ENCODE assay signal across 19 cellular contexts in the genomic region with DNA sequence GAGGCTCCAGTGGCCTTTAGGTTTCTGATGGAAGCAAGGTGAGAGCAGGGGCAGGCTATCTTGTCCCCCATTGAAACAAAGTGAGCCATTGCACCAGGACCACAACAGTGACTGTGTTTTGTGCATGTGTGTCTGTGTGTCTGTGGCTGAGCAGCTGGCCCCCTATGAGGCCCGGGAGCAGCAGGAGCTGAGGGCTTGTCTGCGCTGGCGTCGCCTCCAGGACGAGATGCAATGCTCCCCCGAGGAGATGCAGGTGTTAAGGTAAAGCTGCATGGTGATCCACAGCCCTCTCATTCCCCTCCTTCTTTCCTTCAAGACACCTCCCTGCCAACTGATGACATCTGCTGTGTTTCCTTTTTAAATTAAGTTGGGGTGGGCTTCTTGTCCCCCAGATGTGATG.
A peak's percentile ranks its signal among the peaks of the same experiment; 100 is the strongest.
DNase-seq lines count a peak whose midpoint lies in the region; ATAC-seq and TF ChIP-seq lines count a peak whose summit lies in the region.
"Had no signal": no experiment of that assay in that cellular context is flagged by ENCODE, and none has a peak within 500 bp of the region (broad histone marks: within the 10 kb centered on the region; RNA-seq: fewer than 3 reads in every experiment).

No MANE protein-coding gene starts in this region.

- H3K4me3 Mint-ChIP-seq in nephron progenitor cell, result no peak overlapping the region
- H3K4me3 Mint-ChIP-seq: activated naive CD8-positive, alpha-beta T cell treated with anti-CD3 and anti-CD28 coated beads, Interleukin-2, amount 10 ng/mL, durations not matched to agents 7 days and 5 days had no signal

- intact Hi-C loops in heart right ventricle (cut with DNase I) (no loop called here), left ventricle myocardium superior (cut with micrococcal nuclease) (no loop called here), dorsolateral prefrontal cortex (cut with DNase I) (no loop called here)

- WGBS in heart right ventricle, 2 donors, result 85 to 88% methylated on average over 6 of the region's 6 CpGs

- H3K27ac Mint-ChIP-seq in nephron progenitor cell, result peak overlapping the region; percentile 6
- H3K27ac Mint-ChIP-seq: activated naive CD8-positive, alpha-beta T cell treated with anti-CD3 and anti-CD28 coated beads, Interleukin-2, amount 10 ng/mL, durations not matched to agents 7 days and 5 days had no signal

- H3K27ac ChIP-seq in heart right ventricle, result peak overlapping the region in 6 of 10 donors; percentile 58 to 82 (median 72)
- H3K27ac ChIP-seq in dorsolateral prefrontal cortex, result peak overlapping the region in 47 of 59 donors; percentile 3 to 80 (median 61)
- H3K27ac ChIP-seq: spleen had no signal

- no peak for DNase-seq in heart right ventricle
- DNase-seq in left ventricle myocardium superior, result no peak
- DNase-seq in dorsolateral prefrontal cortex, result no peak
- no peak for DNase-seq in nephron progenitor cell
- DNase-seq in SKM-1 treated with dmso at 0.1 percent for 144 hours (lab: John Stamatoyannopoulos, UW; ENCODE audit: unreplicated experiment), result no peak
- DNase-seq in SHP77 (lab: John Stamatoyannopoulos, UW), result no peak
- DNase-seq in HuH-7 (ENCODE audit: low spot score), result no peak
- DNase-seq: activated CD4-positive, alpha-beta T cell treated with anti-CD3 and anti-CD28 coated beads for 48 hours; activated naive CD8-positive, alpha-beta T cell treated with anti-CD3 and anti-CD28 coated beads, Interleukin-2, amount 10 ng/mL, durations not matched to agents 7 days and 5 days; NCI-H1092; NCI-H2081; NCI-H524 treated with DMSO at 0.1 percent for 48 hours; spleen; stimulated activated CD4-positive, alpha-beta T cell treated with anti-CD3 and anti-CD28 coated beads, Interleukin-4, amount 100 ng/mL, for 4 hours; T-helper 1 cell had no signal

- no peaks in the 10 kb centered on the region for H3K9me3 ChIP-seq in heart right ventricle
- H3K9me3 ChIP-seq: gastroesophageal sphincter, spleen had no signal

- no peaks in the 10 kb centered on the region for H3K27me3 ChIP-seq in heart right ventricle
- no peaks in the 10 kb centered on the region for H3K27me3 ChIP-seq in dorsolateral prefrontal cortex
- H3K27me3 ChIP-seq: gastroesophageal sphincter, spleen had no signal

- no peaks in the 10 kb centered on the region for H3K9me3 Mint-ChIP-seq in nephron progenitor cell
- H3K9me3 Mint-ChIP-seq: activated naive CD8-positive, alpha-beta T cell treated with anti-CD3 and anti-CD28 coated beads, Interleukin-2, amount 10 ng/mL, durations not matched to agents 7 days and 5 days; brain had no signal

- ATAC-seq in heart right ventricle (no peak), left ventricle myocardium superior (no peak), GM21737 (IDR thresholded peaks at IDR 0.05; ENCODE audit: unreplicated experiment) (no peak)
- ATAC-seq: gastroesophageal sphincter, Right ventricle myocardium inferior had no signal

- peaks cover 0 to 7% (median 0%) of the 10 kb centered on the region in 9 donors for H3K36me3 ChIP-seq in heart right ventricle
- H3K36me3 ChIP-seq: gastroesophageal sphincter had no signal

- no peaks in the 10 kb centered on the region for H3K27me3 Mint-ChIP-seq in nephron progenitor cell (ENCODE audit: low read depth, poor library complexity)

- TF ChIP-seq CTCF in heart right ventricle (IDR thresholded peaks at IDR 0.05) (no peak), dorsolateral prefrontal cortex (IDR thresholded peaks at IDR 0.05 in 54 of 56, conservative IDR thresholded peaks at IDR 0.05 in 2 of 56; ENCODE audit: low read depth in 1 of 56, partially characterized antibody in 56 of 56) (no peak), nephron progenitor cell (IDR thresholded peaks at IDR 0.05) (no peak)

- H3K4me1 Mint-ChIP-seq in nephron progenitor cell, result peaks cover 63% of the 10 kb centered on the region
- H3K4me1 Mint-ChIP-seq: activated naive CD8-positive, alpha-beta T cell treated with anti-CD3 and anti-CD28 coated beads, Interleukin-2, amount 10 ng/mL, durations not matched to agents 7 days and 5 days had no signal

- peaks cover 7 to 74% (median 21%) of the 10 kb centered on the region in 9 donors for H3K4me1 ChIP-seq in heart right ventricle

- H3K4me3 ChIP-seq in heart right ventricle (no peak overlapping the region), dorsolateral prefrontal cortex (peak overlapping the region in 1 of 59 donors; percentile 4)
- H3K4me3 ChIP-seq: gastroesophageal sphincter, spleen had no signal

- H3K36me3 Mint-ChIP-seq in nephron progenitor cell (ENCODE audit: low read depth), result peaks cover 19% of the 10 kb centered on the region
- H3K36me3 Mint-ChIP-seq: activated naive CD8-positive, alpha-beta T cell treated with anti-CD3 and anti-CD28 coated beads, Interleukin-2, amount 10 ng/mL, durations not matched to agents 7 days and 5 days had no signal
